In genomic region chr9:95189230-95190098, GRCh38 we compare ENCODE assay signal across 9 cellular contexts.
DNase-seq lines count a peak whose midpoint lies in the region; ATAC-seq and TF ChIP-seq lines count a peak whose summit lies in the region.
"Had no signal": no experiment of that assay in that cellular context is flagged by ENCODE, and none has a peak within 500 bp of the region (broad histone marks: within the 10 kb centered on the region; RNA-seq: fewer than 3 reads in every experiment).

No MANE protein-coding gene starts in this region.

- peaks cover 26% of the 10 kb centered on the region for H3K4me1 ChIP-seq in lower lobe of right lung

- intact Hi-C loops in lower lobe of right lung (cut with DNase I): no loop called here

- no peaks in the 10 kb centered on the region for H3K27me3 ChIP-seq in lower lobe of right lung (ENCODE audit: low read depth)

- H3K36me3 ChIP-seq in lower lobe of right lung: no peaks in the 10 kb centered on the region

- peak overlapping the region; percentile 88 for H3K27ac Mint-ChIP-seq in activated naive CD4-positive, alpha-beta T cell treated with anti-CD3 and anti-CD28 coated beads, Interleukin-2, amount 10 ng/mL, durations not matched to agents 7 days and 5 days

- no peaks in the 10 kb centered on the region for H3K27me3 Mint-ChIP-seq in activated naive CD4-positive, alpha-beta T cell treated with anti-CD3 and anti-CD28 coated beads, Interleukin-2, amount 10 ng/mL, durations not matched to agents 7 days and 5 days

- DNase-seq in activated naive CD4-positive, alpha-beta T cell treated with anti-CD3 and anti-CD28 coated beads, Interleukin-2, amount 10 ng/mL, durations not matched to agents 7 days and 5 days: peak; percentile 69
- no peak for DNase-seq in activated naive CD4-positive, alpha-beta T cell treated with Interleukin-2 at 50 U/mL for 16 hours
- DNase-seq in brain pericyte (ENCODE audit: low read depth, low spot score) (peak; percentile 73), lower lobe of right lung (no peak), ureter (ENCODE audit: low spot score) (peak; percentile 58), GM19238 (ENCODE audit: insufficient read length, low spot score) (no peak)
- DNase-seq: islet precursor cell had no signal

- peak; percentile 54 to 57 for ATAC-seq in lower lobe of right lung
- no peak for ATAC-seq in GM19324 (IDR thresholded peaks at IDR 0.05; ENCODE audit: low FRiP score, unreplicated experiment)
- ATAC-seq in GM19023 (IDR thresholded peaks at IDR 0.05; ENCODE audit: unreplicated experiment): no peak

- peak overlapping the region; percentile 58 for H3K4me3 Mint-ChIP-seq in activated naive CD4-positive, alpha-beta T cell treated with anti-CD3 and anti-CD28 coated beads, Interleukin-2, amount 10 ng/mL, durations not matched to agents 7 days and 5 days

- H3K36me3 Mint-ChIP-seq in activated naive CD4-positive, alpha-beta T cell treated with anti-CD3 and anti-CD28 coated beads, Interleukin-2, amount 10 ng/mL, durations not matched to agents 7 days and 5 days: peaks cover 12% of the 10 kb centered on the region

- TF ChIP-seq CTCF in lower lobe of right lung (IDR thresholded peaks at IDR 0.05): no peak

- peak overlapping the region; percentile 56 for H3K27ac ChIP-seq in lower lobe of right lung

- peaks cover 3% of the 10 kb centered on the region for H3K9me3 Mint-ChIP-seq in activated naive CD4-positive, alpha-beta T cell treated with anti-CD3 and anti-CD28 coated beads, Interleukin-2, amount 10 ng/mL, durations not matched to agents 7 days and 5 days

- peak overlapping the region; percentile 18 for H3K4me3 ChIP-seq in lower lobe of right lung

- H3K4me1 Mint-ChIP-seq in activated naive CD4-positive, alpha-beta T cell treated with anti-CD3 and anti-CD28 coated beads, Interleukin-2, amount 10 ng/mL, durations not matched to agents 7 days and 5 days: peaks cover 54% of the 10 kb centered on the region

- H3K9me3 ChIP-seq in lower lobe of right lung: no peaks in the 10 kb centered on the region

- CTCF ChIA-PET in activated naive CD4-positive, alpha-beta T cell treated with anti-CD3 and anti-CD28 coated beads, Interleukin-2, amount 10 ng/mL, durations not matched to agents 7 days and 5 days (lab: Charles Lee): interaction anchor here (0.8 to 2.3 kb wide), 5 partner anchors 9 to 508 kb away, joined by 3 to 6 read pairs (median 3); no protein-coding TSS in a partner anchor

Comparison
In these comparisons a context has a peak if more than half of its experiments do, and no peak if none do; other contexts are left out.
1. DNase-seq: peak in activated naive CD4-positive, alpha-beta T cell treated with anti-CD3 and anti-CD28 coated beads, Interleukin-2, amount 10 ng/mL, durations not matched to agents 7 days and 5 days (single experiment), brain pericyte (single experiment) and ureter (single experiment); none in activated naive CD4-positive, alpha-beta T cell treated with Interleukin-2 at 50 U/mL for 16 hours (single experiment), lower lobe of right lung (single experiment) and GM19238 (single experiment).
2. ATAC-seq: peak in lower lobe of right lung (2 of 2); none in GM19324 (single experiment) and GM19023 (single experiment).